ENCODE assay signal across 8 cellular contexts in genomic region chr1:198157241-198157846, GRCh38. TPM values are rescaled to one million over a fixed set of nuclear protein-coding genes. Genes with fewer than 3 reads are reported as not detected.
DNase-seq lines count a peak whose midpoint lies in the region; ATAC-seq, FAIRE-seq and TF ChIP-seq lines count a peak whose summit lies in the region.

No MANE protein-coding gene starts in this region.

- H3K4me3 Mint-ChIP-seq in natural killer cell treated with Interleukin-12 subunit alpha and Interleukin-12 subunit beta and Interleukin-15 and Interleukin-18, amount 100 ng/mL, for 72 hours, result peak overlapping the region; percentile 99

- H3K4me3 ChIP-seq in LNCaP clone FGC (ENCODE audit: low read depth, low read length) (peak overlapping the region; percentile 82), RWPE2 (ENCODE audit: severe bottlenecking) (peak overlapping the region; percentile 92), fibroblast of pulmonary artery (replicated peaks; ENCODE audit: low read depth, low read length) (peak overlapping the region; percentile 80)

- no peaks in the 10 kb centered on the region for H3K36me3 ChIP-seq in RWPE2 (ENCODE audit: low read depth)

- H3K4me1 ChIP-seq in RWPE2 (ENCODE audit: insufficient read depth, poor library complexity, severe bottlenecking), result peaks cover 18% of the 10 kb centered on the region

- H3K27ac ChIP-seq in RWPE2 (ENCODE audit: poor library complexity, severe bottlenecking), result peak overlapping the region; percentile 88

- peak overlapping the region; percentile 95 to 98 for H3K27ac Mint-ChIP-seq in natural killer cell treated with Interleukin-12 subunit alpha and Interleukin-12 subunit beta and Interleukin-15 and Interleukin-18, amount 100 ng/mL, for 72 hours

- H3K27me3 Mint-ChIP-seq in natural killer cell treated with Interleukin-12 subunit alpha and Interleukin-12 subunit beta and Interleukin-15 and Interleukin-18, amount 100 ng/mL, for 72 hours, result no peaks in the 10 kb centered on the region

- no peaks in the 10 kb centered on the region for H3K9me3 ChIP-seq in RWPE2 (ENCODE audit: severe bottlenecking)

- DNase-seq in EL (peak; percentile 92), H54 (ENCODE audit: insufficient read length, low spot score) (peak; percentile 63), LNCaP clone FGC (ENCODE audit: low read depth) (peak; percentile 77), RWPE2 (ENCODE audit: low spot score) (peak; percentile 84), fibroblast of pulmonary artery (ENCODE audit: low read depth) (peak; percentile 95)
- DNase-seq in activated effector memory CD4-positive, alpha-beta T cell treated with Interleukin-2 at 50 U/mL for 16 hours, result peak; percentile 74
- DNase-seq in natural killer cell treated with Interleukin-12 subunit alpha and Interleukin-12 subunit beta and Interleukin-15 and Interleukin-18, amount 100 ng/mL, for 72 hours (ENCODE audit: low spot score), result peak; percentile 84
- DNase-seq in stimulated activated naive CD4-positive, alpha-beta T cell treated with Interleukin-2 at 50 U/mL for 16 hours (lab: John Stamatoyannopoulos, UW), result peak; percentile 81

- TF ChIP-seq POLR2A in H54 (IDR thresholded peaks at IDR 0.05; ENCODE audit: low read depth, low read length), result peak; percentile 41; the same call in 1 of the 2 replicates

- peak; percentile 54 for ATAC-seq in RWPE2 (ENCODE audit: low read depth)
- ATAC-seq in natural killer cell treated with Interleukin-12 subunit alpha and Interleukin-12 subunit beta and Interleukin-15 and Interleukin-18, amount 100 ng/mL, for 72 hours, result peak; percentile 64 to 78

- TF ChIP-seq CTCF in LNCaP clone FGC (IDR thresholded peaks at IDR 0.05; ENCODE audit: control insufficient read depth, extremely low read depth, insufficient read depth) (no peak), RWPE2 (IDR thresholded peaks at IDR 0.05; ENCODE audit: poor library complexity, severe bottlenecking) (no peak), fibroblast of pulmonary artery (IDR thresholded peaks at IDR 0.05; ENCODE audit: low read length, missing control alignments) (no peak)

- H3K9me3 Mint-ChIP-seq in natural killer cell treated with Interleukin-12 subunit alpha and Interleukin-12 subunit beta and Interleukin-15 and Interleukin-18, amount 100 ng/mL, for 72 hours, result no peaks in the 10 kb centered on the region

- no peaks in the 10 kb centered on the region for H3K27me3 ChIP-seq in RWPE2 (ENCODE audit: insufficient read depth, poor library complexity, severe bottlenecking)

- H3K4me1 Mint-ChIP-seq in natural killer cell treated with Interleukin-12 subunit alpha and Interleukin-12 subunit beta and Interleukin-15 and Interleukin-18, amount 100 ng/mL, for 72 hours (ENCODE audit: low read depth in 2 of 2), result peaks cover 36 to 55% of the 10 kb centered on the region in 2 donors

- FAIRE-seq in H54 (lab: Jason Lieb, UNC), result no peak

- H3K36me3 Mint-ChIP-seq in natural killer cell treated with Interleukin-12 subunit alpha and Interleukin-12 subunit beta and Interleukin-15 and Interleukin-18, amount 100 ng/mL, for 72 hours, result peaks cover 5% of the 10 kb centered on the region

RNA-seq across cellular contexts. Expression of gene NEK7, which starts 0.5 kb away (rescaled TPM):
- total RNA-seq in natural killer cell treated with Interleukin-12 subunit alpha and Interleukin-12 subunit beta and Interleukin-15 and Interleukin-18, amount 100 ng/mL, for 72 hours, result 100 to 1,000 TPM in 1 of 2 donors, 10 to 100 TPM in 1; 80.0 to 108 TPM

Comparison
In these comparisons a context has a peak if more than half of its experiments do, and no peak if none do; other contexts are left out.
1. Peak in every context shown above with its lines: DNase-seq, ATAC-seq, H3K4me3 ChIP-seq and H3K27ac ChIP-seq.